ENCODE assay signal across 8 cellular contexts in genomic region chr20:36862857-36863668, GRCh38. TPM values are rescaled to one million over a fixed set of nuclear protein-coding genes. Genes with fewer than 3 reads are reported as not detected.
DNase-seq lines count a peak whose midpoint lies in the region; ATAC-seq and TF ChIP-seq lines count a peak whose summit lies in the region.

No MANE protein-coding gene starts in this region.

- peak; percentile 63 for DNase-seq in activated effector memory CD4-positive, alpha-beta T cell treated with anti-CD3 and anti-CD28 coated beads, Interleukin-2, amount 50 U/mL, for 16 hours
- no peak for DNase-seq in activated effector memory CD4-positive, alpha-beta T cell treated with Interleukin-2 at 50 U/mL for 16 hours
- DNase-seq in lung (ENCODE audit: low spot score) (no peak), kidney tubule cell (ENCODE audit: low spot score) (no peak), KBM-7 (no peak)
- no peak for DNase-seq in activated CD4-positive, alpha-beta T cell treated with anti-CD3 and anti-CD28 coated beads, Interleukin-2, amount 50 U/mL, for 4 hours

- peak overlapping the region; percentile 63 for H3K4me3 ChIP-seq in lung

- H3K27me3 ChIP-seq in lung (ENCODE audit: control insufficient read depth, insufficient read depth), result no peaks in the 10 kb centered on the region

- WGBS in lung, 2 donors, result 1 to 2% methylated on average over 87 to 129 of the region's 129 CpGs

- ATAC-seq in HG03095 (IDR thresholded peaks at IDR 0.05; ENCODE audit: unreplicated experiment), result peak; percentile 35
- no peak for ATAC-seq in lung (ENCODE audit: insufficient read depth, low FRiP score)

- H3K36me3 ChIP-seq in lung (ENCODE audit: control insufficient read depth in 2 of 2, insufficient read depth in 2 of 2, low read length in 2 of 2), result no peaks in the 10 kb centered on the region

- H3K9me3 ChIP-seq in lung (ENCODE audit: control insufficient read depth in 2 of 2, insufficient read depth in 1 of 2, low read length in 1 of 2), result no peaks in the 10 kb centered on the region

- peaks cover 0 to 11% of the 10 kb centered on the region in 2 donors for H3K4me1 ChIP-seq in lung (ENCODE audit: control insufficient read depth in 2 of 2, insufficient read depth in 2 of 2, low read length in 2 of 2)

- H3K27ac ChIP-seq in angular gyrus (ENCODE audit: low read depth, low read length), result peak overlapping the region; percentile 78
- H3K27ac ChIP-seq in lung (ENCODE audit: low read depth in 1 of 2, low read length in 1 of 2), result peak overlapping the region; percentile 77 to 87

- TF ChIP-seq CTCF in lung (IDR thresholded peaks at IDR 0.05; ENCODE audit: control extremely low read depth, extremely low read depth), result no peak

- in situ Hi-C loops in KBM-7 (cut with MboI; ENCODE audit: low pct_unique_long_range_greater_than_20kb, low sequenced_read_pairs), result no loop called here

RNA-seq across cellular contexts. Expression of gene TLDC2, which starts 12.9 kb away (rescaled TPM):
- total RNA-seq in lung, result under 1 TPM; 0.23 to 0.67 TPM
- polyA plus RNA-seq in lung, result under 1 TPM; 0.07 to 0.12 TPM
